Comparison of ENCODE assay signal across 1 cellular context in genomic region chr1:165228676-165229075, GRCh38.
TF ChIP-seq lines count a peak whose summit lies in the region.

No MANE protein-coding gene starts in this region.

TF ChIP-seq in K562, 482 proteins besides CTCF, POLR2A, EP300 and RAD21 (continued from another document and continues in another):
- TF ChIP-seq ZBTB40 (IDR thresholded peaks at IDR 0.05) = no peak
- TF ChIP-seq ZBTB40 (CRISPR knock-in tag; IDR thresholded peaks at IDR 0.05) = no peak
- no peak for TF ChIP-seq EWSR1 (IDR thresholded peaks at IDR 0.05; ENCODE audit: borderline replicate concordance, low read depth, partially characterized antibody)
- peak; percentile 79 for TF ChIP-seq ZNF644 (tag; IDR thresholded peaks at IDR 0.05; ENCODE audit: low read depth)
- peak; percentile 41; the same call in 1 of the 2 replicates for TF ChIP-seq PML (IDR thresholded peaks at IDR 0.05; ENCODE audit: low read length)
- peak; percentile 45; the same call in 1 of the 2 replicates for TF ChIP-seq TCF3 (CRISPR knock-in tag; IDR thresholded peaks at IDR 0.05)
- TF ChIP-seq RHOXF2B (CRISPR knock-in tag; conservative IDR thresholded peaks at IDR 0.05) = no peak
- TF ChIP-seq CHCHD3 (CRISPR knock-in tag; IDR thresholded peaks at IDR 0.05) = no peak
- no peak for TF ChIP-seq STAT5A (IDR thresholded peaks at IDR 0.05; ENCODE audit: borderline replicate concordance, low read length)
- no peak for TF ChIP-seq MTA1 (IDR thresholded peaks at IDR 0.05; ENCODE audit: borderline replicate concordance)
- TF ChIP-seq POLR2H (tag; IDR thresholded peaks at IDR 0.05; ENCODE audit: low read depth) = no peak
- peak in 1 of 2 experiments; percentile 31; a peak in 2 of 4 replicates for TF ChIP-seq TRIM24 (IDR thresholded peaks at IDR 0.05)
- TF ChIP-seq ZC3H8 (IDR thresholded peaks at IDR 0.05) = no peak
- no peak for TF ChIP-seq ZBED1 (IDR thresholded peaks at IDR 0.05)
- no peak for TF ChIP-seq IRF9 (tag; IDR thresholded peaks at IDR 0.05)
- TF ChIP-seq ZNF280A (IDR thresholded peaks at IDR 0.05; ENCODE audit: low read depth, partially characterized antibody) = no peak
- TF ChIP-seq ARID3B (CRISPR knock-in tag; IDR thresholded peaks at IDR 0.05; ENCODE audit: borderline replicate concordance) = no peak
- TF ChIP-seq CC2D1A (IDR thresholded peaks at IDR 0.05) = no peak
- no peak for TF ChIP-seq CBX1 (IDR thresholded peaks at IDR 0.05; ENCODE audit: low read depth)
- no peak for TF ChIP-seq WHSC1 (IDR thresholded peaks at IDR 0.05; ENCODE audit: low read length)
- no peak for TF ChIP-seq ELK3 (CRISPR knock-in tag; IDR thresholded peaks at IDR 0.05)
- no peak for TF ChIP-seq SAFB2 (IDR thresholded peaks at IDR 0.05; ENCODE audit: borderline replicate concordance, low read depth, low read length, severe bottlenecking)
- no peak for TF ChIP-seq ZBTB8A (IDR thresholded peaks at IDR 0.05; ENCODE audit: partially characterized antibody)
- peak; percentile 43; the same call in 1 of the 2 replicates for TF ChIP-seq ZSCAN32 (CRISPR knock-in tag; IDR thresholded peaks at IDR 0.05)
- no peak for TF ChIP-seq PRPF4 (IDR thresholded peaks at IDR 0.05; ENCODE audit: insufficient read depth, low read depth, low read length, poor library complexity, severe bottlenecking)
- no peak for TF ChIP-seq ZNF740 (CRISPR knock-in tag; IDR thresholded peaks at IDR 0.05)
- no peak for TF ChIP-seq ZNF740 (tag; IDR thresholded peaks at IDR 0.05)
- no peak for TF ChIP-seq RBM14 (IDR thresholded peaks at IDR 0.05; ENCODE audit: borderline replicate concordance, insufficient read depth, low read depth, low read length)
- no peak for TF ChIP-seq ZBTB17 (CRISPR knock-in tag; IDR thresholded peaks at IDR 0.05)
- TF ChIP-seq ZNF507 (tag; conservative IDR thresholded peaks at IDR 0.05) = no peak
- TF ChIP-seq NR2F6 (CRISPR knock-in tag; IDR thresholded peaks at IDR 0.05) = no peak
- peak; percentile 46 for TF ChIP-seq MAFG (tag; conservative IDR thresholded peaks at IDR 0.05)
- no peak for TF ChIP-seq KLF13 (tag; IDR thresholded peaks at IDR 0.05; ENCODE audit: borderline replicate concordance, low read depth)
- 0 out of 2 replicates have a peak, but pooled peaks have one; percentile 45 for TF ChIP-seq ZNF175 (CRISPR knock-in tag; IDR thresholded peaks at IDR 0.05; ENCODE audit: low read depth)
- peak; percentile 89 for TF ChIP-seq ATF4 (CRISPR knock-in tag; IDR thresholded peaks at IDR 0.05)
- no peak for TF ChIP-seq FOXA3 (CRISPR knock-in tag; conservative IDR thresholded peaks at IDR 0.05 in 1 of 2, IDR thresholded peaks at IDR 0.05 in 1 of 2)
- no peak for TF ChIP-seq ZNF445 (CRISPR knock-in tag; IDR thresholded peaks at IDR 0.05; ENCODE audit: low read depth)
- TF ChIP-seq NCOA2 (IDR thresholded peaks at IDR 0.05; ENCODE audit: partially characterized antibody in 2 of 2) = no peak
- no peak for TF ChIP-seq ZHX1 (conservative IDR thresholded peaks at IDR 0.05; ENCODE audit: low read length)
